In genomic region chr9:2241461-2241874, GRCh38 we compare ENCODE assay signal across 8 cellular contexts.
DNase-seq lines count a peak whose midpoint lies in the region; ATAC-seq lines count a peak whose summit lies in the region.

No MANE protein-coding gene starts in this region.

- no peak overlapping the region for H3K9ac ChIP-seq in rectal smooth muscle tissue (ENCODE audit: low read length)

- peak; percentile 5 for ATAC-seq in HG03045 (IDR thresholded peaks at IDR 0.05; ENCODE audit: unreplicated experiment)
- ATAC-seq in GM21515 (IDR thresholded peaks at IDR 0.05; ENCODE audit: unreplicated experiment): no peak

- no peaks in the 10 kb centered on the region for H3K4me1 ChIP-seq in rectal smooth muscle tissue (ENCODE audit: control insufficient read depth, insufficient read depth, low read length)

- H3K4me3 ChIP-seq in rectal smooth muscle tissue (ENCODE audit: low read length): peak overlapping the region; percentile 87

- no peaks in the 10 kb centered on the region for H3K27me3 ChIP-seq in rectal smooth muscle tissue (ENCODE audit: control insufficient read depth, insufficient read depth, low read length)

- H3K36me3 ChIP-seq in rectal smooth muscle tissue (ENCODE audit: control insufficient read depth, insufficient read depth, low read length): no peaks in the 10 kb centered on the region

- DNase-seq in NCI-H1105 treated with DMSO at 0.1 percent for 48 hours (lab: John Stamatoyannopoulos, UW): peak; percentile 57
- DNase-seq in NCI-H1105 (lab: John Stamatoyannopoulos, UW): no peak
- peak; percentile 92 for DNase-seq in amniotic epithelial cell (ENCODE audit: low read depth)
- peak; percentile 23 for DNase-seq in hepatic stellate cell (ENCODE audit: low spot score)
- DNase-seq in effector CD8-positive, alpha-beta T cell (lab: John Stamatoyannopoulos, UW): no peak

- H3K27ac ChIP-seq in rectal smooth muscle tissue (ENCODE audit: low read depth, low read length): no peak overlapping the region

Comparison
In these comparisons a context has a peak if more than half of its experiments do, and no peak if none do; other contexts are left out.
1. DNase-seq: peak in NCI-H1105 treated with DMSO at 0.1 percent for 48 hours (single experiment), amniotic epithelial cell (single experiment) and hepatic stellate cell (single experiment); none in NCI-H1105 (single experiment) and effector CD8-positive, alpha-beta T cell (single experiment).